In the genomic region with DNA sequence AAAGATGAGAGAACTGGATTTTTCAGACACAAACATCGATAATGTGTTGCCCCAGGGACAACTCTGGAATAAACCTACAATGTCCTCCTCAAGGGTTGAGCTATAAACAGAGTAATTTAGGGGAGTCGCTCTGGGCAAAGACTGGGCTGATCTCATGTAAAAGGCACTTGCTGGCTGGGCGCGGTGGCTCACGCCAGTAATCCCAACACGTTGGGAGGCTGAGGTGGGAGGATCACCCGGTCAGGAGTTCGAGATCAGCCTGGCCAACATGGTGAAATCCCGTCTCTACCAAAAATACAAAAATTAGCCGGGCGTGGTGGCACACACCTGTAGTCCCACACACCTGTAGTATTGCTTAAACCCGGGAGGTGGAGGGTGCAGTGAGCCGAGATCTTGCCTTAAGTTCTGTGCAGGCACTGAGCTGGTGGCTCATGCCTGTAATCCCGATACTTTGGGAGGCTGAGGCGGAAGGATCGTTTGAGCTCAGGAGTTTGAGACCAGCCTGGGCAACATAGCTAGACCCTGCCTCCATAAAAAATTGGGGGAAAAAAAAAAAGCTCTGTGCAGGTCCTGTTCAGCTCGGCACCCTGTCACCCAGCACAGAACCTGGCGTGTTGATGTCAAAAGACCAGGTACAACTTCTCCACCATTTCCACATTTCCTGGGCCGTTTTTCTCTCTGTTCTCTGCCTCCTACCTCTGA, we compare ENCODE assay signal across 1 cellular context.
TF ChIP-seq lines count a peak whose summit lies in the region.

No MANE protein-coding gene starts in this region.

TF ChIP-seq in IMR-90, 13 proteins besides CTCF, POLR2A, EP300 and RAD21:
- no peak for TF ChIP-seq MAFK (IDR thresholded peaks at IDR 0.05; ENCODE audit: low read depth, low read length)
- no peak for TF ChIP-seq FOS (IDR thresholded peaks at IDR 0.05; ENCODE audit: low read depth, low read length)
